In the genomic region with DNA sequence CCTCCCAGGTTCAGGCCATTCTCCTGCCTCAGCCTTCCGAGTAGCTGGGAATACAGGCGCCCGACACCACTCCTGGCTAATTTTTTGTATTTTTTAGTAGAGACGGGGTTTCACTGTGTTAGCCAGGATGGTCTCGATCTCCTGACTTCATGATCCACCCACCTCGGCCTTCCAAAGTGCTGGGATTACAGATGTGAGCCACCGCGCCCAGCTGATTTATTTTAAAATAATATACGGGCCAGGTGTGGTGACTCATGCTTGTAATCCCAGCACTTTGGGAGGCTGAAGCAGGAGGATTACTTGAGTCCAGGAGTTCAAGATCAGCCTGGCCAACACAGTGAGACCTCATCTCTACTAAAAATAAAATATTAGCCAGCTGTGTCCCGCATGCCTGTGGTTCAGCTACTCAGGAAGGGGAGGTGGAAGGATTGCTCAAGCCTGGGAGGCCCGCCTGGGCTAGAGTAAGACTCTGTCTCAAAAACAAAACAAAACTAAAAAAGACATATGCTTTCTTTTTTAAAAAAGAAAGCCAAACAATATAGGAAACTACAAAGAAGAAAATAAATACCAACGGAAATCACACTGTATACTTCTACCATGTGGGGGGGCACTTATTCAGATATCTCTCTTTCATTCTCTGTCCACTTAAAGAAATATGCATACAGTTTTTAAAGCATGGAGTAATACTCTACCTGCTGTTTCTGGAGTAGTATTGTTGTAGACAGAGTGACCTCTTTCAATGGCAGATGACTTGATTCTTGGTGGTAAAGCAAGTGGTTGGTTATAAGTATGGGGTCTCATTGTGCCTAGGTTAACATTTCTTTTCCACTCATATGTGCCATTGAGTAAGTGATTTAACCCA, we compare ENCODE assay signal across 1 cellular context.
TF ChIP-seq lines count a peak whose summit lies in the region.

No MANE protein-coding gene starts in this region.

TF ChIP-seq in HepG2, 621 proteins besides CTCF, POLR2A, EP300 and RAD21 (continued from another document and continues in another):
- TF ChIP-seq, protein P1, sequence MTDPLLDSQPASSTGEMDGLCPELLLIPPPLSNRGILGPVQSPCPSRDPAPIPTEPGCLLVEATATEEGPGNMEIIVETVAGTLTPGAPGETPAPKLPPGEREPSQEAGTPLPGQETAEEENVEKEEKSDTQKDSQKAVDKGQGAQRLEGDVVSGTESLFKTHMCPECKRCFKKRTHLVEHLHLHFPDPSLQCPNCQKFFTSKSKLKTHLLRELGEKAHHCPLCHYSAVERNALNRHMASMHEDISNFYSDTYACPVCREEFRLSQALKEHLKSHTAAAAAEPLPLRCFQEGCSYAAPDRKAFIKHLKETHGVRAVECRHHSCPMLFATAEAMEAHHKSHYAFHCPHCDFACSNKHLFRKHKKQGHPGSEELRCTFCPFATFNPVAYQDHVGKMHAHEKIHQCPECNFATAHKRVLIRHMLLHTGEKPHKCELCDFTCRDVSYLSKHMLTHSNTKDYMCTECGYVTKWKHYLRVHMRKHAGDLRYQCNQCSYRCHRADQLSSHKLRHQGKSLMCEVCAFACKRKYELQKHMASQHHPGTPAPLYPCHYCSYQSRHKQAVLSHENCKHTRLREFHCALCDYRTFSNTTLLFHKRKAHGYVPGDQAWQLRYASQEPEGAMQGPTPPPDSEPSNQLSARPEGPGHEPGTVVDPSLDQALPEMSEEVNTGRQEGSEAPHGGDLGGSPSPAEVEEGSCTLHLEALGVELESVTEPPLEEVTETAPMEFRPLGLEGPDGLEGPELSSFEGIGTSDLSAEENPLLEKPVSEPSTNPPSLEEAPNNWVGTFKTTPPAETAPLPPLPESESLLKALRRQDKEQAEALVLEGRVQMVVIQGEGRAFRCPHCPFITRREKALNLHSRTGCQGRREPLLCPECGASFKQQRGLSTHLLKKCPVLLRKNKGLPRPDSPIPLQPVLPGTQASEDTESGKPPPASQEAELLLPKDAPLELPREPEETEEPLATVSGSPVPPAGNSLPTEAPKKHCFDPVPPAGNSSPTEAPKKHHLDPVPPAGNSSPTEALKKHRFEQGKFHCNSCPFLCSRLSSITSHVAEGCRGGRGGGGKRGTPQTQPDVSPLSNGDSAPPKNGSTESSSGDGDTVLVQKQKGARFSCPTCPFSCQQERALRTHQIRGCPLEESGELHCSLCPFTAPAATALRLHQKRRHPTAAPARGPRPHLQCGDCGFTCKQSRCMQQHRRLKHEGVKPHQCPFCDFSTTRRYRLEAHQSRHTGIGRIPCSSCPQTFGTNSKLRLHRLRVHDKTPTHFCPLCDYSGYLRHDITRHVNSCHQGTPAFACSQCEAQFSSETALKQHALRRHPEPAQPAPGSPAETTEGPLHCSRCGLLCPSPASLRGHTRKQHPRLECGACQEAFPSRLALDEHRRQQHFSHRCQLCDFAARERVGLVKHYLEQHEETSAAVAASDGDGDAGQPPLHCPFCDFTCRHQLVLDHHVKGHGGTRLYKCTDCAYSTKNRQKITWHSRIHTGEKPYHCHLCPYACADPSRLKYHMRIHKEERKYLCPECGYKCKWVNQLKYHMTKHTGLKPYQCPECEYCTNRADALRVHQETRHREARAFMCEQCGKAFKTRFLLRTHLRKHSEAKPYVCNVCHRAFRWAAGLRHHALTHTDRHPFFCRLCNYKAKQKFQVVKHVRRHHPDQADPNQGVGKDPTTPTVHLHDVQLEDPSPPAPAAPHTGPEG (CRISPR knock-in tag; IDR thresholded peaks at IDR 0.05), result 0 out of 2 replicates have a peak, but pooled peaks have one; percentile 50
- TF ChIP-seq, protein P2, sequence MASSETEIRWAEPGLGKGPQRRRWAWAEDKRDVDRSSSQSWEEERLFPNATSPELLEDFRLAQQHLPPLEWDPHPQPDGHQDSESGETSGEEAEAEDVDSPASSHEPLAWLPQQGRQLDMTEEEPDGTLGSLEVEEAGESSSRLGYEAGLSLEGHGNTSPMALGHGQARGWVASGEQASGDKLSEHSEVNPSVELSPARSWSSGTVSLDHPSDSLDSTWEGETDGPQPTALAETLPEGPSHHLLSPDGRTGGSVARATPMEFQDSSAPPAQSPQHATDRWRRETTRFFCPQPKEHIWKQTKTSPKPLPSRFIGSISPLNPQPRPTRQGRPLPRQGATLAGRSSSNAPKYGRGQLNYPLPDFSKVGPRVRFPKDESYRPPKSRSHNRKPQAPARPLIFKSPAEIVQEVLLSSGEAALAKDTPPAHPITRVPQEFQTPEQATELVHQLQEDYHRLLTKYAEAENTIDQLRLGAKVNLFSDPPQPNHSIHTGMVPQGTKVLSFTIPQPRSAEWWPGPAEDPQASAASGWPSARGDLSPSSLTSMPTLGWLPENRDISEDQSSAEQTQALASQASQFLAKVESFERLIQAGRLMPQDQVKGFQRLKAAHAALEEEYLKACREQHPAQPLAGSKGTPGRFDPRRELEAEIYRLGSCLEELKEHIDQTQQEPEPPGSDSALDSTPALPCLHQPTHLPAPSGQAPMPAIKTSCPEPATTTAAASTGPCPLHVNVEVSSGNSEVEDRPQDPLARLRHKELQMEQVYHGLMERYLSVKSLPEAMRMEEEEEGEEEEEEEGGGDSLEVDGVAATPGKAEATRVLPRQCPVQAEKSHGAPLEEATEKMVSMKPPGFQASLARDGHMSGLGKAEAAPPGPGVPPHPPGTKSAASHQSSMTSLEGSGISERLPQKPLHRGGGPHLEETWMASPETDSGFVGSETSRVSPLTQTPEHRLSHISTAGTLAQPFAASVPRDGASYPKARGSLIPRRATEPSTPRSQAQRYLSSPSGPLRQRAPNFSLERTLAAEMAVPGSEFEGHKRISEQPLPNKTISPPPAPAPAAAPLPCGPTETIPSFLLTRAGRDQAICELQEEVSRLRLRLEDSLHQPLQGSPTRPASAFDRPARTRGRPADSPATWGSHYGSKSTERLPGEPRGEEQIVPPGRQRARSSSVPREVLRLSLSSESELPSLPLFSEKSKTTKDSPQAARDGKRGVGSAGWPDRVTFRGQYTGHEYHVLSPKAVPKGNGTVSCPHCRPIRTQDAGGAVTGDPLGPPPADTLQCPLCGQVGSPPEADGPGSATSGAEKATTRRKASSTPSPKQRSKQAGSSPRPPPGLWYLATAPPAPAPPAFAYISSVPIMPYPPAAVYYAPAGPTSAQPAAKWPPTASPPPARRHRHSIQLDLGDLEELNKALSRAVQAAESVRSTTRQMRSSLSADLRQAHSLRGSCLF (CRISPR knock-in tag; IDR thresholded peaks at IDR 0.05; ENCODE audit: borderline replicate concordance), result peak; percentile 73; the same call in 1 of the 2 replicates
- peak; percentile 46; the same call in 1 of the 2 replicates for TF ChIP-seq HNF4G (IDR thresholded peaks at IDR 0.05; ENCODE audit: borderline replicate concordance, low read depth, low read length)
- no peak for TF ChIP-seq HNF4G (CRISPR knock-in tag; IDR thresholded peaks at IDR 0.05; ENCODE audit: borderline replicate concordance, low read depth)
- TF ChIP-seq, protein P3, sequence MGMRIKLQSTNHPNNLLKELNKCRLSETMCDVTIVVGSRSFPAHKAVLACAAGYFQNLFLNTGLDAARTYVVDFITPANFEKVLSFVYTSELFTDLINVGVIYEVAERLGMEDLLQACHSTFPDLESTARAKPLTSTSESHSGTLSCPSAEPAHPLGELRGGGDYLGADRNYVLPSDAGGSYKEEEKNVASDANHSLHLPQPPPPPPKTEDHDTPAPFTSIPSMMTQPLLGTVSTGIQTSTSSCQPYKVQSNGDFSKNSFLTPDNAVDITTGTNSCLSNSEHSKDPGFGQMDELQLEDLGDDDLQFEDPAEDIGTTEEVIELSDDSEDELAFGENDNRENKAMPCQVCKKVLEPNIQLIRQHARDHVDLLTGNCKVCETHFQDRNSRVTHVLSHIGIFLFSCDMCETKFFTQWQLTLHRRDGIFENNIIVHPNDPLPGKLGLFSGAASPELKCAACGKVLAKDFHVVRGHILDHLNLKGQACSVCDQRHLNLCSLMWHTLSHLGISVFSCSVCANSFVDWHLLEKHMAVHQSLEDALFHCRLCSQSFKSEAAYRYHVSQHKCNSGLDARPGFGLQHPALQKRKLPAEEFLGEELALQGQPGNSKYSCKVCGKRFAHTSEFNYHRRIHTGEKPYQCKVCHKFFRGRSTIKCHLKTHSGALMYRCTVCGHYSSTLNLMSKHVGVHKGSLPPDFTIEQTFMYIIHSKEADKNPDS (CRISPR knock-in tag; IDR thresholded peaks at IDR 0.05), result 0 out of 2 replicates have a peak, but pooled peaks have one; percentile 56
- TF ChIP-seq ZSCAN31 (CRISPR knock-in tag; IDR thresholded peaks at IDR 0.05; ENCODE audit: low read depth), result no peak
- TF ChIP-seq, protein P4, sequence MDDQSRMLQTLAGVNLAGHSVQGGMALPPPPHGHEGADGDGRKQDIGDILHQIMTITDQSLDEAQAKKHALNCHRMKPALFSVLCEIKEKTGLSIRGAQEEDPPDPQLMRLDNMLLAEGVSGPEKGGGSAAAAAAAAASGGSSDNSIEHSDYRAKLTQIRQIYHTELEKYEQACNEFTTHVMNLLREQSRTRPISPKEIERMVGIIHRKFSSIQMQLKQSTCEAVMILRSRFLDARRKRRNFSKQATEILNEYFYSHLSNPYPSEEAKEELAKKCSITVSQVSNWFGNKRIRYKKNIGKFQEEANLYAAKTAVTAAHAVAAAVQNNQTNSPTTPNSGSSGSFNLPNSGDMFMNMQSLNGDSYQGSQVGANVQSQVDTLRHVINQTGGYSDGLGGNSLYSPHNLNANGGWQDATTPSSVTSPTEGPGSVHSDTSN (CRISPR knock-in tag; IDR thresholded peaks at IDR 0.05; ENCODE audit: borderline replicate concordance), result peak; percentile 52; the same call in 1 of the 2 replicates
- no peak for TF ChIP-seq RELA (CRISPR knock-in tag; IDR thresholded peaks at IDR 0.05)
- TF ChIP-seq, protein P5, sequence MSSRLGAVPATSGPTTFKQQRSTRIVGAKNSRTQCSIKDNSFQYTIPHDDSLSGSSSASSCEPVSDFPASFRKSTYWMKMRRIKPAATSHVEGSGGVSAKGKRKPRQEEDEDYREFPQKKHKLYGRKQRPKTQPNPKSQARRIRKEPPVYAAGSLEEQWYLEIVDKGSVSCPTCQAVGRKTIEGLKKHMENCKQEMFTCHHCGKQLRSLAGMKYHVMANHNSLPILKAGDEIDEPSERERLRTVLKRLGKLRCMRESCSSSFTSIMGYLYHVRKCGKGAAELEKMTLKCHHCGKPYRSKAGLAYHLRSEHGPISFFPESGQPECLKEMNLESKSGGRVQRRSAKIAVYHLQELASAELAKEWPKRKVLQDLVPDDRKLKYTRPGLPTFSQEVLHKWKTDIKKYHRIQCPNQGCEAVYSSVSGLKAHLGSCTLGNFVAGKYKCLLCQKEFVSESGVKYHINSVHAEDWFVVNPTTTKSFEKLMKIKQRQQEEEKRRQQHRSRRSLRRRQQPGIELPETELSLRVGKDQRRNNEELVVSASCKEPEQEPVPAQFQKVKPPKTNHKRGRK (CRISPR knock-in tag; IDR thresholded peaks at IDR 0.05), result no peak; the same call in 1 of the 2 replicates
- peak; percentile 42 for TF ChIP-seq CREM (IDR thresholded peaks at IDR 0.05)
- TF ChIP-seq CREM (CRISPR knock-in tag; IDR thresholded peaks at IDR 0.05), result no peak
- no peak for TF ChIP-seq ZNF101 (CRISPR knock-in tag; IDR thresholded peaks at IDR 0.05; ENCODE audit: borderline replicate concordance, low read depth)
- TF ChIP-seq, protein P6, sequence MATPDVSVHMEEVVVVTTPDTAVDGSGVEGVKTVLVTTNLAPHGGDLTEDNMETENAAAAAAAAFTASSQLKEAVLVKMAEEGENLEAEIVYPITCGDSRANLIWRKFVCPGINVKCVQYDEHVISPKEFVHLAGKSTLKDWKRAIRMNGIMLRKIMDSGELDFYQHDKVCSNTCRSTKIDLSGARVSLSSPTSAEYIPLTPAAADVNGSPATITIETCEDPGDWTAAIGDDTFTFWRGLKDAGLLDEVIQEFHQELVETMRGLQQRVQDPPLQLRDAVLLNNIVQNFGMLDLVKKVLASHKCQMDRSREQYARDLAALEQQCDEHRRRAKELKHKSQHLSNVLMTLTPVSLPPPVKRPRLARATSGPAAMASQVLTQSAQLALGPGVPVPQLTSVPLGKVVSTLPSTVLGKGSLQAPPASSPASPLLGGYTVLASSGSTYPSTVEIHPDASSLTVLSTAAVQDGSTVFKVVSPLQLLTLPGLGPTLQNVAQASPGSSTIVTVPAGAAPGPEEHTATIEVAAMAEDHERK (CRISPR knock-in tag; IDR thresholded peaks at IDR 0.05; ENCODE audit: low read depth), result no peak
- TF ChIP-seq, protein P7, sequence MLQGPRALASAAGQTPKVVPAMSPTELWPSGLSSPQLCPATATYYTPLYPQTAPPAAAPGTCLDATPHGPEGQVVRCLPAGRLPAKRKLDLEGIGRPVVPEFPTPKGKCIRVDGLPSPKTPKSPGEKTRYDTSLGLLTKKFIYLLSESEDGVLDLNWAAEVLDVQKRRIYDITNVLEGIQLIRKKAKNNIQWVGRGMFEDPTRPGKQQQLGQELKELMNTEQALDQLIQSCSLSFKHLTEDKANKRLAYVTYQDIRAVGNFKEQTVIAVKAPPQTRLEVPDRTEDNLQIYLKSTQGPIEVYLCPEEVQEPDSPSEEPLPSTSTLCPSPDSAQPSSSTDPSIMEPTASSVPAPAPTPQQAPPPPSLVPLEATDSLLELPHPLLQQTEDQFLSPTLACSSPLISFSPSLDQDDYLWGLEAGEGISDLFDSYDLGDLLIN (CRISPR knock-in tag; IDR thresholded peaks at IDR 0.05; ENCODE audit: borderline replicate concordance), result no peak
- TF ChIP-seq CENPX (CRISPR knock-in tag; IDR thresholded peaks at IDR 0.05), result no peak
- TF ChIP-seq ADNP (CRISPR knock-in tag; IDR thresholded peaks at IDR 0.05), result peak; percentile 97
- no peak for TF ChIP-seq MXI1 (IDR thresholded peaks at IDR 0.05; ENCODE audit: borderline replicate concordance, low read depth, low read length)
- TF ChIP-seq, protein P8, sequence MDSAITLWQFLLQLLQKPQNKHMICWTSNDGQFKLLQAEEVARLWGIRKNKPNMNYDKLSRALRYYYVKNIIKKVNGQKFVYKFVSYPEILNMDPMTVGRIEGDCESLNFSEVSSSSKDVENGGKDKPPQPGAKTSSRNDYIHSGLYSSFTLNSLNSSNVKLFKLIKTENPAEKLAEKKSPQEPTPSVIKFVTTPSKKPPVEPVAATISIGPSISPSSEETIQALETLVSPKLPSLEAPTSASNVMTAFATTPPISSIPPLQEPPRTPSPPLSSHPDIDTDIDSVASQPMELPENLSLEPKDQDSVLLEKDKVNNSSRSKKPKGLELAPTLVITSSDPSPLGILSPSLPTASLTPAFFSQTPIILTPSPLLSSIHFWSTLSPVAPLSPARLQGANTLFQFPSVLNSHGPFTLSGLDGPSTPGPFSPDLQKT (CRISPR knock-in tag; IDR thresholded peaks at IDR 0.05; ENCODE audit: borderline replicate concordance), result no peak
- no peak for TF ChIP-seq GATA4 (IDR thresholded peaks at IDR 0.05; ENCODE audit: borderline replicate concordance, low read depth)
